ENCODE assay signal across 17 cellular contexts in the genomic region with DNA sequence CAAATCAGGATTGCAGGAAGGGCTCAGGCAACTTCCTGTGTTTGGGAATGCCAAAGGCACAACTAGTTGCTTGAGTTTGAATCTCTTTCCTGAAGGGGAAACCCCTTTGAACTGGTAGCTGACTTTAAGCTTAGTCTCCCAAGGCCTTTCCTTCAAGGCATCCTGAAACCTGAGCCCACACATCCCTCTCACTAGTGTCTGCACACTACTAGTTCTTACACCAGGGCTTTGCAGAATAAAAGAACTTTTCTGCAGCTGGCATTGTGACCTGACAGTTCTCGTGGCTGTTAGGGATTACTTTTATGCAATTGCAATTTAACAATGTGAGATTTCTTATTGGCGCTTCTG.
DNase-seq lines count a peak whose midpoint lies in the region; TF ChIP-seq lines count a peak whose summit lies in the region.
"Had no signal": no experiment of that assay in that cellular context is flagged by ENCODE, and none has a peak within 500 bp of the region (broad histone marks: within the 10 kb centered on the region; RNA-seq: fewer than 3 reads in every experiment).

No MANE protein-coding gene starts in this region.

- DNase-seq in ELF-1 (ENCODE audit: low read depth, low spot score) (peak; percentile 57), M059J (ENCODE audit: low read depth) (peak; percentile 13), dermis blood vessel endothelial cell (peak; percentile 25), left kidney (ENCODE audit: low read depth, low spot score) (peak; percentile 24), erythroblast (lab: John Stamatoyannopoulos, UW) (no peak), GM03348 (ENCODE audit: low spot score) (no peak), NCI-H1694 (lab: John Stamatoyannopoulos, UW) (no peak)
- no peak for DNase-seq in activated CD8-positive, alpha-beta memory T cell treated with anti-CD3 and anti-CD28 coated beads, Interleukin-2, amount 50 U/mL, for 48 hours
- DNase-seq: activated CD4-positive, alpha-beta memory T cell treated with anti-CD3 and anti-CD28 coated beads, Interleukin-2, amount 10 ng/mL, durations not matched to agents 7 days and 5 days; activated CD4-positive, alpha-beta T cell treated with anti-CD3 and anti-CD28 coated beads for 1 hour; activated gamma-delta T cell treated with Interleukin-2 at 50 U/mL for 16 hours; activated T-cell treated with anti-CD3 and anti-CD28 coated beads for 4 hours; colonic mucosa; DND-41; mucosa of descending colon; NCI-H1930; NCI-H345 had no signal

- TF ChIP-seq POLR2A in erythroblast (IDR thresholded peaks at IDR 0.05; ENCODE audit: low read length), result no peak

Comparison
In these comparisons a context has a peak if more than half of its experiments do, and no peak if none do; other contexts are left out.
1. DNase-seq: peak in ELF-1 (single experiment), M059J (single experiment), dermis blood vessel endothelial cell (single experiment) and left kidney (single experiment); none in erythroblast (0 of 2), activated CD8-positive, alpha-beta memory T cell treated with anti-CD3 and anti-CD28 coated beads, Interleukin-2, amount 50 U/mL, for 48 hours (single experiment), GM03348 (single experiment) and NCI-H1694 (single experiment).